Comparison of ENCODE assay signal across 31 cellular contexts in genomic region chr17:6676802-6677157, GRCh38. TPM values are rescaled to one million over a fixed set of nuclear protein-coding genes. Genes with fewer than 3 reads are reported as not detected.
"Had no signal": no experiment of that assay in that cellular context is flagged by ENCODE, and none has a peak within 500 bp of the region (broad histone marks: within the 10 kb centered on the region; RNA-seq: fewer than 3 reads in every experiment).

No MANE protein-coding gene starts in this region.

- H3K27ac Mint-ChIP-seq: activated CD8-positive, alpha-beta memory T cell treated with anti-CD3 and anti-CD28 coated beads, Interleukin-2, amount 10 ng/mL, durations not matched to agents 7 days and 5 days; activated CD8-positive, alpha-beta T cell treated with anti-CD3 and anti-CD28 coated beads, Interleukin-2, amount 10 ng/mL, durations not matched to agents 7 days and 5 days; activated naive CD4-positive, alpha-beta T cell treated with anti-CD3 and anti-CD28 coated beads, Interleukin-2, amount 50 U/mL, for 72 hours; activated naive CD8-positive, alpha-beta T cell treated with anti-CD3 and anti-CD28 coated beads, Interleukin-2, amount 50 U/mL, for 24 hours; activated T-cell treated with anti-CD3 and anti-CD28 coated beads, Interleukin-2, amount 50 U/mL, for 24 hours; activated T-helper 1 cell treated with anti-CD3 and anti-CD28 coated beads, Interleukin-12 subunit alpha, Interleukin-12 subunit beta, Interleukin-2, Interleukin-4 antibody, amounts not matched to agents 30 ng/mL and 10 ng/mL and 1 ng/mL, durations not matched to agents 14 hours and 24 hours and 36 hours; T-helper 1 cell treated with Interleukin-12 subunit alpha and Interleukin-12 subunit beta and Interleukin-4 antibody, amounts not matched to agents 30 μg/mL and 1 μg/mL, for 36 hours had no signal

- H3K36me3 Mint-ChIP-seq: activated CD8-positive, alpha-beta memory T cell treated with anti-CD3 and anti-CD28 coated beads, Interleukin-2, amount 10 ng/mL, durations not matched to agents 7 days and 5 days; activated naive CD4-positive, alpha-beta T cell treated with anti-CD3 and anti-CD28 coated beads, Interleukin-2, amount 50 U/mL, for 72 hours had no signal

- H3K27me3 ChIP-seq: ascending aorta, body of pancreas had no signal

- ATAC-seq: body of pancreas, K562, Panc1, Right ventricle myocardium inferior had no signal

- H3K4me1 ChIP-seq: ascending aorta, body of pancreas had no signal

- H3K9me3 Mint-ChIP-seq: activated naive CD4-positive, alpha-beta T cell treated with anti-CD3 and anti-CD28 coated beads, Interleukin-2, amount 50 U/mL, for 72 hours; activated naive CD8-positive, alpha-beta T cell treated with anti-CD3 and anti-CD28 coated beads, Interleukin-2, amount 50 U/mL, for 24 hours; activated T-cell treated with anti-CD3 and anti-CD28 coated beads, Interleukin-2, amount 50 U/mL, for 24 hours; activated T-helper 1 cell treated with anti-CD3 and anti-CD28 coated beads, Interleukin-12 subunit alpha, Interleukin-12 subunit beta, Interleukin-2, Interleukin-4 antibody, amounts not matched to agents 30 ng/mL and 10 ng/mL and 1 ng/mL, durations not matched to agents 14 hours and 24 hours and 36 hours; T-helper 1 cell treated with Interleukin-12 subunit alpha and Interleukin-12 subunit beta and Interleukin-4 antibody, amounts not matched to agents 30 μg/mL and 1 μg/mL, for 36 hours had no signal

- H3K36me3 ChIP-seq: ascending aorta had no signal

- H3K27ac ChIP-seq: ascending aorta, body of pancreas had no signal

- DNase-seq: activated CD4-positive, alpha-beta T cell treated with anti-CD3 and anti-CD28 coated beads for 48 hours; activated CD4-positive, alpha-beta T cell treated with anti-CD3 and anti-CD28 coated beads, Interleukin-2, amount 50 U/mL, for 4 hours; activated CD4-positive, CD25-positive, alpha-beta regulatory T cell treated with anti-CD3 and anti-CD28 coated beads, Interleukin-2, amount 50 U/mL, for 72 hours; activated effector memory CD4-positive, alpha-beta T cell treated with Interleukin-2 at 50 U/mL for 16 hours; activated naive CD4-positive, alpha-beta T cell; activated T-cell treated with anti-CD3 and anti-CD28 coated beads, Interleukin-2, amount 50 U/mL, for 24 hours; amniotic stem cell; central memory CD4-positive, alpha-beta T cell; Karpas-422; NCI-H1105; NCI-H1436 treated with DMSO at 0.1 percent for 48 hours; NCI-H187 treated with DMSO at 0.1 percent for 48 hours; NCI-H2171 treated with DMSO at 0.1 percent for 48 hours; NCI-H226; NCI-H774; NK-92 treated with Interleukin-12 subunit alpha and Interleukin-12 subunit beta, amount 100 ng/mL, for 24 hours; RPMI8226; SW 1271 had no signal

- H3K4me3 ChIP-seq: ascending aorta, body of pancreas, K562 had no signal

- H3K9me3 ChIP-seq: ascending aorta, body of pancreas had no signal

- H3K4me3 Mint-ChIP-seq: activated CD8-positive, alpha-beta memory T cell treated with anti-CD3 and anti-CD28 coated beads, Interleukin-2, amount 10 ng/mL, durations not matched to agents 7 days and 5 days; activated CD8-positive, alpha-beta T cell treated with anti-CD3 and anti-CD28 coated beads, Interleukin-2, amount 10 ng/mL, durations not matched to agents 7 days and 5 days; activated naive CD8-positive, alpha-beta T cell treated with anti-CD3 and anti-CD28 coated beads, Interleukin-2, amount 50 U/mL, for 24 hours; activated T-cell treated with anti-CD3 and anti-CD28 coated beads, Interleukin-2, amount 50 U/mL, for 24 hours; activated T-helper 1 cell treated with anti-CD3 and anti-CD28 coated beads, Interleukin-12 subunit alpha, Interleukin-12 subunit beta, Interleukin-2, Interleukin-4 antibody, amounts not matched to agents 30 ng/mL and 10 ng/mL and 1 ng/mL, durations not matched to agents 14 hours and 24 hours and 36 hours; T-helper 1 cell treated with Interleukin-12 subunit alpha and Interleukin-12 subunit beta and Interleukin-4 antibody, amounts not matched to agents 30 μg/mL and 1 μg/mL, for 36 hours had no signal

- FAIRE-seq: bronchial epithelial cell, K562 had no signal

RNA-seq across cellular contexts. Expression of gene MED31, which starts 25.4 kb away (rescaled TPM):
- total RNA-seq: ascending aorta had no signal

RNA-seq across cellular contexts. Expression of gene SLC13A5, which starts 36.4 kb away (rescaled TPM):
- total RNA-seq: activated CD8-positive, alpha-beta memory T cell treated with anti-CD3 and anti-CD28 coated beads, Interleukin-2, amount 10 ng/mL, durations not matched to agents 7 days and 5 days; activated CD8-positive, alpha-beta T cell treated with anti-CD3 and anti-CD28 coated beads, Interleukin-2, amount 10 ng/mL, durations not matched to agents 7 days and 5 days; activated naive CD4-positive, alpha-beta T cell treated with anti-CD3 and anti-CD28 coated beads, Interleukin-2, amount 50 U/mL, for 72 hours; activated T-helper 1 cell treated with anti-CD3 and anti-CD28 coated beads, Interleukin-12 subunit alpha, Interleukin-12 subunit beta, Interleukin-2, Interleukin-4 antibody, amounts not matched to agents 30 ng/mL and 10 ng/mL and 1 ng/mL, durations not matched to agents 14 hours and 24 hours and 36 hours; body of pancreas; NCI-H460; Right ventricle myocardium inferior had no signal
- polyA plus RNA-seq: K562 had no signal
